12 cellular contexts compared by ENCODE assay signal in the genomic region with DNA sequence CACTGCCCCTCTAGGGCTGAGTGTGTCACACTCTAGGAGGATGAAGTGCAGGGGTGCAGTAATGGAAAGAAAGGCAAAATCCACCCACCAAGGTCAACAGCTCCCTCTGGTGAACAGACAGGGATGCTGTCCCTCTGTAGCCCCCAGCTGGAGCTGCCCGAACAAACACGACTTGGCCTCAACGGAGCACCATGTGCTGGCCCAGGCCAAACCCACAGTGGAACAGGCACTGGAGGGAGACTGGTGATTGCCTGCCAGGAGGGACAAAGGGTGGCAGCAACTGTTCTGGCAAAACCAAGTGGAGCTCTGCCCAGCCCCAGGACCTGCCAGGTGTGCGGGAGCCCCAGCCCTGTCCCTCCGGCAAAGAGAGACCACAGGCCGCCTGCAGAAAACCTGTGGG. TPM values are rescaled to one million over a fixed set of nuclear protein-coding genes. Genes with fewer than 3 reads are reported as not detected.
DNase-seq lines count a peak whose midpoint lies in the region; ATAC-seq, FAIRE-seq and TF ChIP-seq lines count a peak whose summit lies in the region.
"Had no signal": no experiment of that assay in that cellular context is flagged by ENCODE, and none has a peak within 500 bp of the region (broad histone marks: within the 10 kb centered on the region; RNA-seq: fewer than 3 reads in every experiment).

No MANE protein-coding gene starts in this region.

- no peak overlapping the region for H2AK5ac ChIP-seq in IMR-90 (ENCODE audit: low read depth, low read length)

- FAIRE-seq in kidney (lab: Jason Lieb, UNC), result no peak

- no peak overlapping the region for H4K91ac ChIP-seq in IMR-90 (ENCODE audit: insufficient read depth, low read depth, low read length)

- H3K79me1 ChIP-seq in IMR-90 (ENCODE audit: low read depth in 1 of 2, low read length in 2 of 2), result peaks cover 0 to 18% of the 10 kb centered on the region in 2 experiments; a peak in 1 of 4 replicates

- H3K4me2 ChIP-seq in IMR-90 (ENCODE audit: low read depth, low read length), result no peak overlapping the region

- no peak overlapping the region for H3K9ac ChIP-seq in IMR-90 (ENCODE audit: low read depth, low read length)
- H3K9ac ChIP-seq in kidney (ENCODE audit: low read length in 2 of 2), result no peak overlapping the region
- H3K9ac ChIP-seq: parathyroid adenoma had no signal

- H4K20me1 ChIP-seq in IMR-90 (ENCODE audit: insufficient read depth, low read length), result no peaks in the 10 kb centered on the region; the same call in 1 of the 2 replicates

- H3K4me3 Mint-ChIP-seq in WTC11 (no peak overlapping the region), memory B cell (no peak overlapping the region)
- H3K4me3 Mint-ChIP-seq: activated naive CD4-positive, alpha-beta T cell treated with anti-CD3 and anti-CD28 coated beads, Interleukin-2, amount 50 U/mL, for 24 hours had no signal

- CTCF ChIA-PET in IMR-90 (lab: Yijun Ruan, JAX) (interaction anchor here (1.0 kb wide), 1 partner anchor 58 kb away, joined by 5 read pairs; no protein-coding TSS in a partner anchor), WTC11 (lab: Charles Lee) (interaction anchor here (0.5 to 3.3 kb wide), 11 partner anchors 13 to 233 kb away, joined by 3 to 60 read pairs (median 5); partner anchors contain the start of gene PDIA4)

- no peaks in the 10 kb centered on the region for H3K27me3 ChIP-seq in GM06990 (replicated peaks; ENCODE audit: control insufficient read depth, insufficient read depth, low read length)
- no peaks in the 10 kb centered on the region for H3K27me3 ChIP-seq in IMR-90 (ENCODE audit: control insufficient read depth, insufficient read depth, low read length)
- H3K27me3 ChIP-seq in esophagus muscularis mucosa, result no peaks in the 10 kb centered on the region
- H3K27me3 ChIP-seq: colonic mucosa had no signal

- H3K36me3 Mint-ChIP-seq in WTC11 (peaks cover 87% of the 10 kb centered on the region), memory B cell (peaks cover 15% of the 10 kb centered on the region)

- H3K18ac ChIP-seq in IMR-90 (ENCODE audit: low read depth, low read length), result no peak overlapping the region

- no peak overlapping the region for H2AFZ ChIP-seq in IMR-90 (replicated peaks; ENCODE audit: low read length, poor library complexity)
- H2AFZ ChIP-seq: parathyroid adenoma had no signal

- no peaks in the 10 kb centered on the region for H3K27me3 Mint-ChIP-seq in WTC11 (ENCODE audit: low read depth)
- H3K27me3 Mint-ChIP-seq in memory B cell, result no peaks in the 10 kb centered on the region
- H3K27me3 Mint-ChIP-seq: activated naive CD4-positive, alpha-beta T cell treated with anti-CD3 and anti-CD28 coated beads, Interleukin-2, amount 50 U/mL, for 24 hours had no signal

- TF ChIP-seq POLR2A in IMR-90 (IDR thresholded peaks at IDR 0.05; ENCODE audit: low read depth, low read length) (no peak), esophagus muscularis mucosa (IDR thresholded peaks at IDR 0.05; ENCODE audit: low read depth) (no peak)

- TF ChIP-seq RAD21 in IMR-90 (IDR thresholded peaks at IDR 0.05; ENCODE audit: low read length), result no peak

- H3K9me3 ChIP-seq in IMR-90 (ENCODE audit: control insufficient read depth, insufficient read depth, low read length) (no peaks in the 10 kb centered on the region), esophagus muscularis mucosa (no peaks in the 10 kb centered on the region), kidney (ENCODE audit: control insufficient read depth in 1 of 2, low read length in 2 of 2) (no peaks in the 10 kb centered on the region)
- H3K9me3 ChIP-seq: colonic mucosa had no signal

- H4K8ac ChIP-seq in IMR-90 (ENCODE audit: low read depth in 2 of 2, low read length in 2 of 2), result no peak overlapping the region

- H3K4me3 ChIP-seq in GM06990 (replicated peaks; ENCODE audit: low read depth, low read length), result no peak overlapping the region
- no peak overlapping the region for H3K4me3 ChIP-seq in IMR-90 (ENCODE audit: insufficient read depth, low read depth, low read length)
- no peak overlapping the region for H3K4me3 ChIP-seq in esophagus muscularis mucosa
- no peak overlapping the region for H3K4me3 ChIP-seq in kidney (ENCODE audit: low read length in 2 of 2)
- H3K4me3 ChIP-seq: colonic mucosa had no signal

- no peaks in the 10 kb centered on the region for H3K4me1 ChIP-seq in IMR-90 (ENCODE audit: control insufficient read depth, insufficient read depth, low read length)
- H3K4me1 ChIP-seq in esophagus muscularis mucosa, result peaks cover 0 to 10% (median 8%) of the 10 kb centered on the region in 4 donors
- no peaks in the 10 kb centered on the region for H3K4me1 ChIP-seq in kidney (ENCODE audit: control insufficient read depth in 1 of 2, insufficient read depth in 1 of 2, low read depth in 1 of 2, low read length in 2 of 2)
- H3K4me1 ChIP-seq: colonic mucosa, parathyroid adenoma had no signal

- no peak overlapping the region for H3K14ac ChIP-seq in IMR-90 (replicated peaks; ENCODE audit: low read depth, low read length)

- H3K36me3 ChIP-seq in GM06990 (ENCODE audit: control insufficient read depth, insufficient read depth, low read length) (peaks cover 79% of the 10 kb centered on the region), IMR-90 (ENCODE audit: control insufficient read depth, insufficient read depth, low read length) (peaks cover 60% of the 10 kb centered on the region), esophagus muscularis mucosa (peaks cover 34 to 96% (median 88%) of the 10 kb centered on the region in 4 donors), kidney (ENCODE audit: control insufficient read depth in 1 of 2, insufficient read depth in 2 of 2, low read length in 2 of 2) (peaks cover 37 to 47% of the 10 kb centered on the region in 2 donors)

- in situ Hi-C loops in IMR-90 (cut with MboI; ENCODE audit: low sequenced_read_pairs), result no loop called here

- no peak overlapping the region for H2BK120ac ChIP-seq in IMR-90 (ENCODE audit: low read depth, low read length)

- no peak overlapping the region for H3K56ac ChIP-seq in IMR-90 (ENCODE audit: extremely low read depth, insufficient read depth, low read length)

- no peak for DNase-seq in GM06990 (ENCODE audit: extremely low read depth, insufficient read length)
- no peak for DNase-seq in IMR-90
- DNase-seq in WTC11 (ENCODE audit: low spot score), result no peak
- no peak for DNase-seq in memory B cell (ENCODE audit: low spot score in 2 of 2)
- no peak for DNase-seq in T-helper 9 cell
- no peak for DNase-seq in esophagus muscularis mucosa (ENCODE audit: extremely low spot score)
- DNase-seq in kidney, result no peak
- DNase-seq: colonic mucosa; NCI-H146; stimulated activated CD4-positive, alpha-beta T cell treated with anti-CD3 and anti-CD28 coated beads, Interleukin-2, amount 100 ng/mL, for 48 hours had no signal

- TF ChIP-seq CTCF in GM06990 (IDR thresholded peaks at IDR 0.05; ENCODE audit: insufficient read depth, low read length, poor library complexity, severe bottlenecking) (peak; percentile 8), IMR-90 (conservative IDR thresholded peaks at IDR 0.05; ENCODE audit: low read depth, low read length) (no peak; the same call in 1 of the 2 replicates), WTC11 (IDR thresholded peaks at IDR 0.05) (no peak), esophagus muscularis mucosa (IDR thresholded peaks at IDR 0.05) (no peak), kidney (IDR thresholded peaks at IDR 0.05; ENCODE audit: borderline replicate concordance, extremely low read depth, insufficient read depth) (no peak)

- H2AK9ac ChIP-seq in IMR-90 (replicated peaks; ENCODE audit: low read depth, low read length, poor library complexity), result peak overlapping the region; percentile 7

- peaks cover 14% of the 10 kb centered on the region for H3K4me1 Mint-ChIP-seq in WTC11
- peaks cover 3% of the 10 kb centered on the region for H3K4me1 Mint-ChIP-seq in memory B cell

- dilution Hi-C loops in IMR-90 (cut with HindIII; ENCODE audit: low sequenced_read_pairs, unreplicated experiment), result no loop called here

- intact Hi-C loops in IMR-90 (cut with micrococcal nuclease) (no loop called here), esophagus muscularis mucosa (cut with DNase I) (loop anchor here (2.0 kb wide), 1 partner anchor 83 kb away; the partner anchor contains the start of gene ZNF786), kidney (cut with DNase I) (no loop called here)

- TF ChIP-seq EP300 in esophagus muscularis mucosa (IDR thresholded peaks at IDR 0.05), result no peak

- peak overlapping the region; percentile 63; the same call in 1 of the 2 replicates for H3K27ac Mint-ChIP-seq in WTC11
- H3K27ac Mint-ChIP-seq in memory B cell, result peak overlapping the region; percentile 81
- H3K27ac Mint-ChIP-seq: activated naive CD4-positive, alpha-beta T cell treated with anti-CD3 and anti-CD28 coated beads, Interleukin-2, amount 50 U/mL, for 24 hours had no signal

- no TSS peak for BruUV-seq in IMR-90 (replicated peaks; lab: Mats Ljungman, UMichigan)

- POLR2A ChIA-PET in IMR-90 (lab: Charles Lee; ENCODE audit: unreplicated experiment), result no interaction called here
- POLR2A ChIA-PET in WTC11 (lab: Charles Lee), result no interaction called here

- H3K9me3 Mint-ChIP-seq in WTC11, result no peaks in the 10 kb centered on the region
- no peaks in the 10 kb centered on the region for H3K9me3 Mint-ChIP-seq in memory B cell
- H3K9me3 Mint-ChIP-seq: activated naive CD4-positive, alpha-beta T cell treated with anti-CD3 and anti-CD28 coated beads, Interleukin-2, amount 50 U/mL, for 24 hours had no signal

- no peak overlapping the region for H2BK5ac ChIP-seq in IMR-90 (ENCODE audit: low read depth, low read length, poor library complexity, severe bottlenecking)

- no peaks in the 10 kb centered on the region for H3K9me1 ChIP-seq in IMR-90 (ENCODE audit: insufficient read depth, low read length)

- no peak overlapping the region for H3K27ac ChIP-seq in IMR-90 (ENCODE audit: insufficient read depth, low read length)
- no peak overlapping the region for H3K27ac ChIP-seq in esophagus muscularis mucosa (replicated peaks in 1 of 4)
- H3K27ac ChIP-seq in kidney (ENCODE audit: low read depth in 2 of 2, low read length in 2 of 2), result no peak overlapping the region
- H3K27ac ChIP-seq: colonic mucosa, parathyroid adenoma had no signal

- 100% methylated on average over 6 of the region's 6 CpGs; no CpG with 5 or more reads in 1 of the 2 experiments for WGBS in IMR-90 (ENCODE audit: extremely low coverage in 2 of 2, insufficient read length in 1 of 2), 2 experiments
- 100% methylated on average over 3 of the region's 6 CpGs for WGBS in esophagus muscularis mucosa

- no peak overlapping the region for H3K23ac ChIP-seq in IMR-90 (ENCODE audit: low read depth, low read length)

- no peak overlapping the region for H2BK15ac ChIP-seq in IMR-90 (ENCODE audit: low read depth, low read length)

- ATAC-seq in IMR-90 (ENCODE audit: low read depth) (no peak), WTC11 (no peak), memory B cell (ENCODE audit: low read depth) (no peak)

- no peak overlapping the region for H2BK20ac ChIP-seq in IMR-90 (ENCODE audit: low read depth, low read length)

- H4K5ac ChIP-seq in IMR-90 (ENCODE audit: low read depth, low read length), result no peak overlapping the region

- H3K4ac ChIP-seq in IMR-90 (ENCODE audit: low read depth, low read length), result no peak overlapping the region

RNA-seq across cellular contexts. Expression of gene PDIA4, which starts 20.7 kb away (rescaled TPM):
- total RNA-seq in IMR-90 (2012; rRNA removed) (277 and 304 TPM in 2 replicates), WTC11 (2021) (286 to 341 TPM (median 289 TPM) in 3 replicates), esophagus muscularis mucosa (10 to 100 TPM; 33.2 to 58.1 (median 42.8) TPM), kidney (159 TPM)
- polyA plus RNA-seq in IMR-90 (2012; rRNA removed) (221 and 241 TPM in 2 replicates), kidney (ENCODE audit: insufficient read depth, low read depth, low replicate concordance) (69.9 TPM)
- polyA plus RNA-seq in IMR-90 (2012; cell fraction: cytosol; rRNA removed), result 143 and 192 TPM in 2 replicates
- polyA plus RNA-seq in IMR-90 (2012; cell fraction: nucleus; rRNA removed; ENCODE audit: low replicate concordance), result 74.7 and 103 TPM in 2 replicates
